ENCODE assay signal across 15 cellular contexts in genomic region chr1:17245926-17246325, GRCh38. TPM values are rescaled to one million over a fixed set of nuclear protein-coding genes. Genes with fewer than 3 reads are reported as not detected.
DNase-seq lines count a peak whose midpoint lies in the region; ATAC-seq and TF ChIP-seq lines count a peak whose summit lies in the region.
"Had no signal": no experiment of that assay in that cellular context is flagged by ENCODE, and none has a peak within 500 bp of the region (broad histone marks: within the 10 kb centered on the region; RNA-seq: fewer than 3 reads in every experiment).

No MANE protein-coding gene starts in this region.

- H3K79me1 ChIP-seq in mesenchymal stem cell (replicated peaks; ENCODE audit: low read length, poor library complexity, severe bottlenecking) = no peaks in the 10 kb centered on the region

- no peaks in the 10 kb centered on the region for H3K9me3 Mint-ChIP-seq in osteocyte (ENCODE audit: unreplicated experiment)
- H3K9me3 Mint-ChIP-seq: CD4-positive, CD25-positive, alpha-beta regulatory T cell had no signal

- H4K8ac ChIP-seq in mesenchymal stem cell (ENCODE audit: low read length) = no peak overlapping the region

- H3K4me2 ChIP-seq in mesenchymal stem cell (ENCODE audit: low read length, poor library complexity, severe bottlenecking) = no peak overlapping the region

- H3K27me3 Mint-ChIP-seq in osteocyte (ENCODE audit: unreplicated experiment) = no peaks in the 10 kb centered on the region
- peaks cover 48% of the 10 kb centered on the region for H3K27me3 Mint-ChIP-seq in T-helper 17 cell
- H3K27me3 Mint-ChIP-seq: CD4-positive, CD25-positive, alpha-beta regulatory T cell had no signal

- H3K4me3 ChIP-seq in mesenchymal stem cell (ENCODE audit: insufficient read depth in 1 of 2, low read depth in 1 of 2, low read length in 2 of 2) = no peak overlapping the region

- H3K4me3 Mint-ChIP-seq in osteocyte (ENCODE audit: unreplicated experiment) (no peak overlapping the region), T-helper 17 cell (no peak overlapping the region)
- H3K4me3 Mint-ChIP-seq: CD4-positive, CD25-positive, alpha-beta regulatory T cell had no signal

- H2BK5ac ChIP-seq in mesenchymal stem cell (ENCODE audit: low read depth, low read length, poor library complexity, severe bottlenecking) = no peak overlapping the region

- H3K9ac ChIP-seq in mesenchymal stem cell (ENCODE audit: low read length) = no peak overlapping the region

- no peak overlapping the region for H3K14ac ChIP-seq in mesenchymal stem cell (ENCODE audit: low read length in 2 of 2)

- H3K36me3 Mint-ChIP-seq in osteocyte (ENCODE audit: unreplicated experiment) (no peaks in the 10 kb centered on the region), T-helper 17 cell (ENCODE audit: low read depth) (no peaks in the 10 kb centered on the region)
- H3K36me3 Mint-ChIP-seq: CD4-positive, CD25-positive, alpha-beta regulatory T cell had no signal

- POLR2A ChIA-PET in RWPE1 (lab: Yijun Ruan, JAX; ENCODE audit: low non-redundant PET) = no interaction called here

- 87% methylated on average over 5 of the region's 5 CpGs for WGBS in mesenchymal stem cell

- no peak overlapping the region for H2AFZ ChIP-seq in mesenchymal stem cell (ENCODE audit: low read depth, low read length)

- peaks cover 29% of the 10 kb centered on the region for H3K4me1 ChIP-seq in mesenchymal stem cell (ENCODE audit: control insufficient read depth, insufficient read depth, low read depth, low read length)

- no peak for TF ChIP-seq CTCF in RWPE1 (conservative IDR thresholded peaks at IDR 0.05; ENCODE audit: low read depth)
- no peak for TF ChIP-seq CTCF in osteocyte (IDR thresholded peaks at IDR 0.05)

- peaks cover 41% of the 10 kb centered on the region for H3K4me1 Mint-ChIP-seq in osteocyte (ENCODE audit: unreplicated experiment)
- no peaks in the 10 kb centered on the region for H3K4me1 Mint-ChIP-seq in T-helper 17 cell

- no peak overlapping the region for H3K23ac ChIP-seq in mesenchymal stem cell (ENCODE audit: low read length in 2 of 2)

- H3K18ac ChIP-seq in mesenchymal stem cell (ENCODE audit: low read depth in 1 of 2, low read length in 2 of 2) = peak overlapping the region in 1 of 2 experiments; percentile 11

- H4K91ac ChIP-seq in mesenchymal stem cell (ENCODE audit: low read length) = peak overlapping the region; percentile 23

- peak overlapping the region in 1 of 2 experiments; percentile 29 for H2BK12ac ChIP-seq in mesenchymal stem cell (ENCODE audit: low read length in 2 of 2)

- no peak overlapping the region for H2BK15ac ChIP-seq in mesenchymal stem cell (ENCODE audit: low read depth, poor library complexity, severe bottlenecking)

- H3K9me3 ChIP-seq in mesenchymal stem cell (ENCODE audit: control insufficient read depth, low read length) (no peaks in the 10 kb centered on the region), T-helper 17 cell (ENCODE audit: control insufficient read depth, low read length, poor library complexity, severe bottlenecking) (no peaks in the 10 kb centered on the region)

- H3K27ac Mint-ChIP-seq in osteocyte (ENCODE audit: unreplicated experiment) = peak overlapping the region; percentile 67
- no peak overlapping the region for H3K27ac Mint-ChIP-seq in T-helper 17 cell
- H3K27ac Mint-ChIP-seq: CD4-positive, CD25-positive, alpha-beta regulatory T cell had no signal

- H2AK5ac ChIP-seq in mesenchymal stem cell (ENCODE audit: low read length, severe bottlenecking) = peak overlapping the region; percentile 27

- CTCF ChIA-PET in RWPE1 (lab: Yijun Ruan, JAX) = interaction anchor here (1.0 kb wide), 2 partner anchors 9 to 120 kb away, joined by 3 to 5 read pairs; no protein-coding TSS in a partner anchor

- H3K27ac ChIP-seq in RWPE1 (peak overlapping the region; percentile 82), mesenchymal stem cell (ENCODE audit: low read length, poor library complexity, severe bottlenecking) (peak overlapping the region; percentile 59)

- H3K4ac ChIP-seq in mesenchymal stem cell (ENCODE audit: low read depth in 1 of 2, low read length in 2 of 2) = no peak overlapping the region

- ATAC-seq in HG02938 (IDR thresholded peaks at IDR 0.05; ENCODE audit: unreplicated experiment) (no peak), GM18498 (IDR thresholded peaks at IDR 0.05; ENCODE audit: unreplicated experiment) (no peak), T-helper 17 cell (no peak)

- DNase-seq in RWPE1 (ENCODE audit: low spot score) (no peak), mesenchymal stem cell (no peak), osteocyte (ENCODE audit: extremely low spot score, unreplicated experiment) (no peak), GOT3 (lab: John Stamatoyannopoulos, UW) (no peak), T-helper 17 cell (no peak)
- DNase-seq: CD4-positive, CD25-positive, alpha-beta regulatory T cell; DMS79; H7; Kasumi-1; NCI-H2081 treated with DMSO at 0.1 percent for 48 hours; OCI-M1; SIG-M5 had no signal

- H3K27me3 ChIP-seq in mesenchymal stem cell (ENCODE audit: control insufficient read depth in 1 of 2, insufficient read depth in 1 of 2, low read length in 2 of 2) = peaks cover 0 to 77% of the 10 kb centered on the region in 2 experiments

- no peak overlapping the region for H2BK120ac ChIP-seq in mesenchymal stem cell (ENCODE audit: low read depth, low read length)

- H3K36me3 ChIP-seq in mesenchymal stem cell (ENCODE audit: control insufficient read depth in 1 of 2, insufficient read depth in 2 of 2, low read depth in 1 of 2, low read length in 2 of 2) = peaks cover 0 to 6% of the 10 kb centered on the region in 2 experiments

RNA-seq across cellular contexts. Expression of gene PADI3, which starts 3.0 kb away (rescaled TPM):
- not detected for polyA plus RNA-seq in mesenchymal stem cell (2013, experiment 1 of 2)
- polyA plus RNA-seq in mesenchymal stem cell (2013, experiment 2 of 2) = 0.01 TPM
- total RNA-seq in osteocyte = 0.39 and 0.73 TPM in 2 replicates
- total RNA-seq in T-helper 17 cell = not detected
- total RNA-seq: CD4-positive, CD25-positive, alpha-beta regulatory T cell had no signal
- polyA plus RNA-seq: BJ; CD4-positive, CD25-positive, alpha-beta regulatory T cell had no signal

RNA-seq across cellular contexts. Expression of gene PADI1, which starts 41.0 kb away (rescaled TPM):
- polyA plus RNA-seq in mesenchymal stem cell (2013, experiment 1 of 2) = 0.03 TPM
- polyA plus RNA-seq in mesenchymal stem cell (2013, experiment 2 of 2) = 0.10 TPM
- total RNA-seq in osteocyte (1.2 and 1.7 TPM in 2 replicates), T-helper 17 cell (not detected)
- total RNA-seq: CD4-positive, CD25-positive, alpha-beta regulatory T cell had no signal
- polyA plus RNA-seq: CD4-positive, CD25-positive, alpha-beta regulatory T cell had no signal
